26 cellular contexts compared by ENCODE assay signal in genomic region chr2:224141304-224141703, GRCh38.
"Had no signal": no experiment of that assay in that cellular context is flagged by ENCODE, and none has a peak within 500 bp of the region (broad histone marks: within the 10 kb centered on the region; RNA-seq: fewer than 3 reads in every experiment).

No MANE protein-coding gene starts in this region.

- ATAC-seq: heart right ventricle, left lung, lower lobe of right lung, natural killer cell, T-helper 17 cell had no signal

- H2AFZ ChIP-seq: neural progenitor cell had no signal

- H3K27me3 ChIP-seq: esophagus muscularis mucosa, neural progenitor cell, right atrium auricular region, tibial nerve had no signal

- H3K4me2 ChIP-seq: neural progenitor cell had no signal

- H3K9me3 ChIP-seq: esophagus muscularis mucosa, heart right ventricle, left lung, lower lobe of right lung, right atrium auricular region, spleen, tibial nerve had no signal

- H3K4me3 ChIP-seq: esophagus muscularis mucosa, heart right ventricle, left lung, lower lobe of right lung, neural progenitor cell, right atrium auricular region, spleen, tibial nerve had no signal

- H3K4me1 ChIP-seq: left lung, lower lobe of right lung, neural progenitor cell, right atrium auricular region, spleen had no signal

- H3K9ac ChIP-seq: neural progenitor cell had no signal

- H3K27ac ChIP-seq: heart right ventricle, left lung, lower lobe of right lung, neural progenitor cell, right atrium auricular region, spleen, tibial nerve had no signal

- DNase-seq: activated CD4-positive, alpha-beta memory T cell treated with anti-CD3 and anti-CD28 coated beads, Interleukin-2, amount 10 ng/mL, durations not matched to agents 7 days and 5 days; activated CD4-positive, alpha-beta T cell treated with anti-CD3 and anti-CD28 coated beads, Interleukin-2, amount 10 ng/mL, durations not matched to agents 7 days and 5 days; activated CD4-positive, CD25-positive, alpha-beta regulatory T cell treated with anti-CD3 and anti-CD28 coated beads, Interleukin-2, amount 50 U/mL, for 72 hours; activated CD8-positive, alpha-beta memory T cell treated with anti-CD3 and anti-CD28 coated beads, Interleukin-2, amount 50 U/mL, for 48 hours; activated gamma-delta T cell; activated naive CD4-positive, alpha-beta T cell treated with anti-CD3 and anti-CD28 coated beads, Interleukin-2, amount 10 ng/mL, durations not matched to agents 7 days and 5 days; activated naive CD8-positive, alpha-beta T cell treated with anti-CD3 and anti-CD28 coated beads, Interleukin-2, amount 10 ng/mL, durations not matched to agents 7 days and 5 days; activated T-cell treated with anti-CD3 and anti-CD28 coated beads, Interleukin-2, amount 50 U/mL, for 24 hours; central memory CD4-positive, alpha-beta T cell; endodermal cell; foreskin melanocyte; heart right ventricle; left lung; lower lobe of right lung; mesenchymal stem cell; natural killer cell; occipital lobe; spleen; stimulated activated CD4-positive, alpha-beta T cell treated with anti-CD3 and anti-CD28 coated beads, Interleukin-2, amount 100 ng/mL, for 48 hours; stimulated activated naive CD4-positive, alpha-beta T cell treated with Interleukin-2 at 50 U/mL for 16 hours; T-helper 17 cell; T1000 had no signal

- H3K36me3 ChIP-seq: esophagus muscularis mucosa, heart right ventricle, left lung, lower lobe of right lung, neural progenitor cell, right atrium auricular region, spleen, tibial nerve had no signal
